In the genomic region with DNA sequence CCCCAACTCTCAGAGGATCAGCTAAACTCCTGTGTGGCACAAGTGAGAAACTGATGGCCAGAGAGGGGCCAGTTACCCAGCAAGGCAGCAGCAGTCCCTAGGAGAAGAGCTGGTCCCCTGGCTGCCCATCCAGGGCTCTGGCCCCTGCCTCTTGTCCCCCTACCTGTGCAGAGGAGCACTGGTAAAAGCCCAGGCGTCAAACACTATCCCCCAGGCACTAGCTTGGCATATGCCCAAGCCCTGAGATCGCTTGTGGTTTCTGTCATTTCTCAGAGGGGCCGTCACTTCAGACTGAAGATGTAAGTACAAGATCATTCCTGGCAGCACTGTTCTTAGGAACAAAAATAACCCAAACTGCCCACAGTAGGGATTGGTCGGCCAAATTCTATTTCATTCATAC, we compare ENCODE assay signal across 14 cellular contexts. TPM values are rescaled to one million over a fixed set of nuclear protein-coding genes. Genes with fewer than 3 reads are reported as not detected.
DNase-seq lines count a peak whose midpoint lies in the region; ATAC-seq lines count a peak whose summit lies in the region.
"Had no signal": no experiment of that assay in that cellular context is flagged by ENCODE, and none has a peak within 500 bp of the region (broad histone marks: within the 10 kb centered on the region; RNA-seq: fewer than 3 reads in every experiment).

No MANE protein-coding gene starts in this region.

- ATAC-seq in Right ventricle myocardium superior (ENCODE audit: poor library complexity) (peak; percentile 32), GM21737 (IDR thresholded peaks at IDR 0.05; ENCODE audit: unreplicated experiment) (no peak), HG02870 (IDR thresholded peaks at IDR 0.05; ENCODE audit: unreplicated experiment) (no peak)

- intact Hi-C loops in Right ventricle myocardium superior (cut with DNase I): loop anchor here (5.0 kb wide), 1 partner anchor 135 kb away; no protein-coding TSS in a partner anchor
- intact Hi-C loops in activated CD4-positive, alpha-beta T cell treated with anti-CD3 and anti-CD28 coated beads, Interleukin-2, amount 10 ng/mL, durations not matched to agents 24 days and 14 days (cut with micrococcal nuclease): loop anchor here (10.0 kb wide), 1 partner anchor 153 kb away; no protein-coding TSS in a partner anchor

- H3K27me3 ChIP-seq in GM23248 (replicated peaks; ENCODE audit: insufficient read depth) (no peaks in the 10 kb centered on the region), adipocyte (replicated peaks; ENCODE audit: control insufficient read depth, insufficient read depth, low read length) (no peaks in the 10 kb centered on the region)
- no peaks in the 10 kb centered on the region for H3K27me3 ChIP-seq in effector memory CD4-positive, alpha-beta T cell (replicated peaks; ENCODE audit: control insufficient read depth, insufficient read depth, low read length, poor library complexity, severe bottlenecking)

- H3K4me1 Mint-ChIP-seq in activated CD4-positive, alpha-beta T cell treated with anti-CD3 and anti-CD28 coated beads, Interleukin-2, amount 10 ng/mL, durations not matched to agents 24 days and 14 days: peaks cover 33% of the 10 kb centered on the region

- WGBS in GM23248 (ENCODE audit: low coverage in 1 of 2, low lambda C conversion rate in 2 of 2, missing lambda C conversion rate in 2 of 2), 2 experiments: 24 to 34% methylated on average over 4 of the region's 4 CpGs

- DNase-seq in GM23248 (peak; percentile 76), adipocyte (ENCODE audit: low read depth) (no peak), Right ventricle myocardium superior (no peak)
- DNase-seq in stimulated activated CD8-positive, alpha-beta memory T cell treated with anti-CD3 and anti-CD28 coated beads, Interleukin-4, amount 100 ng/mL, for 48 hours: peak; percentile 17
- no peak for DNase-seq in effector memory CD4-positive, alpha-beta T cell
- no peak for DNase-seq in activated CD4-positive, alpha-beta T cell treated with anti-CD3 and anti-CD28 coated beads, Interleukin-2, amount 10 ng/mL, durations not matched to agents 24 days and 14 days
- DNase-seq: CD4-positive, CD25-positive, alpha-beta regulatory T cell; naive B cell; NCI-H226 had no signal

- no peak overlapping the region for H3K4me3 Mint-ChIP-seq in activated CD4-positive, alpha-beta T cell treated with anti-CD3 and anti-CD28 coated beads, Interleukin-2, amount 10 ng/mL, durations not matched to agents 24 days and 14 days
- H3K4me3 Mint-ChIP-seq: naive B cell, WTC11 had no signal

- H3K9ac ChIP-seq in GM23248 (peak overlapping the region; percentile 68), adipocyte (ENCODE audit: low read length) (peak overlapping the region; percentile 28)

- H3K4me1 ChIP-seq in GM23248 (ENCODE audit: insufficient read depth): peaks cover 41% of the 10 kb centered on the region
- peaks cover 48% of the 10 kb centered on the region for H3K4me1 ChIP-seq in adipocyte (ENCODE audit: control insufficient read depth, insufficient read depth, low read length)
- no peaks in the 10 kb centered on the region for H3K4me1 ChIP-seq in effector memory CD4-positive, alpha-beta T cell (ENCODE audit: control insufficient read depth, insufficient read depth, low read length, poor library complexity, severe bottlenecking)

- H3K4me3 ChIP-seq in GM23248: no peak overlapping the region
- no peak overlapping the region for H3K4me3 ChIP-seq in adipocyte (ENCODE audit: low read length)
- H3K4me3 ChIP-seq in effector memory CD4-positive, alpha-beta T cell (ENCODE audit: insufficient read depth, low read depth, low read length, poor library complexity, severe bottlenecking): no peak overlapping the region

- H3K36me3 ChIP-seq in GM23248 (ENCODE audit: low read depth) (no peaks in the 10 kb centered on the region), adipocyte (ENCODE audit: control insufficient read depth, insufficient read depth, low read length, severe bottlenecking) (no peaks in the 10 kb centered on the region)
- H3K36me3 ChIP-seq in effector memory CD4-positive, alpha-beta T cell (ENCODE audit: control insufficient read depth, insufficient read depth, low read length): no peaks in the 10 kb centered on the region

- H3K27ac ChIP-seq in GM23248: peak overlapping the region; percentile 72
- no peak overlapping the region for H3K27ac ChIP-seq in effector memory CD4-positive, alpha-beta T cell (ENCODE audit: insufficient read depth, low read length, poor library complexity, severe bottlenecking)
- H3K27ac ChIP-seq: epithelial cell of prostate had no signal

- H3K9me3 ChIP-seq in GM23248 (ENCODE audit: low read depth) (no peaks in the 10 kb centered on the region), adipocyte (ENCODE audit: control insufficient read depth, low read length) (no peaks in the 10 kb centered on the region)
- no peaks in the 10 kb centered on the region for H3K9me3 ChIP-seq in effector memory CD4-positive, alpha-beta T cell (ENCODE audit: control insufficient read depth, low read length)

- peaks cover 24% of the 10 kb centered on the region for H3K27me3 Mint-ChIP-seq in activated CD4-positive, alpha-beta T cell treated with anti-CD3 and anti-CD28 coated beads, Interleukin-2, amount 10 ng/mL, durations not matched to agents 24 days and 14 days

- no peaks in the 10 kb centered on the region for H3K79me2 ChIP-seq in GM23248 (ENCODE audit: insufficient read depth)

- H2AFZ ChIP-seq in GM23248: no peak overlapping the region

- H4K20me1 ChIP-seq in GM23248 (ENCODE audit: insufficient read depth): no peaks in the 10 kb centered on the region

- no peaks in the 10 kb centered on the region for H3K9me3 Mint-ChIP-seq in activated CD4-positive, alpha-beta T cell treated with anti-CD3 and anti-CD28 coated beads, Interleukin-2, amount 10 ng/mL, durations not matched to agents 24 days and 14 days
- H3K9me3 Mint-ChIP-seq: CD4-positive, CD25-positive, alpha-beta regulatory T cell; naive B cell had no signal

- in situ Hi-C loops in GM23248 (cut with MboI): loop anchor here (5.0 kb wide), 1 partner anchor 140 kb away; no protein-coding TSS in a partner anchor

- no peaks in the 10 kb centered on the region for H3K36me3 Mint-ChIP-seq in activated CD4-positive, alpha-beta T cell treated with anti-CD3 and anti-CD28 coated beads, Interleukin-2, amount 10 ng/mL, durations not matched to agents 24 days and 14 days (ENCODE audit: low read depth)
- H3K36me3 Mint-ChIP-seq: brain; CD4-positive, CD25-positive, alpha-beta regulatory T cell; naive B cell had no signal

- no peaks in the 10 kb centered on the region for H3F3A ChIP-seq in GM23248 (ENCODE audit: insufficient read depth)

- H3K27ac Mint-ChIP-seq in activated CD4-positive, alpha-beta T cell treated with anti-CD3 and anti-CD28 coated beads, Interleukin-2, amount 10 ng/mL, durations not matched to agents 24 days and 14 days: no peak overlapping the region
- H3K27ac Mint-ChIP-seq: WTC11 had no signal

- no peaks in the 10 kb centered on the region for H3K9me2 ChIP-seq in GM23248 (ENCODE audit: insufficient read depth)

- peak overlapping the region; percentile 74 for H3K4me2 ChIP-seq in GM23248 (ENCODE audit: unreplicated experiment)

RNA-seq across cellular contexts. Expression of gene COL15A1, which starts 53.9 kb away (rescaled TPM):
- 16.8 and 17.8 TPM in 2 replicates for total RNA-seq in GM23248 (2014; rRNA removed; shearing (Covaris generic))
- polyA plus RNA-seq in GM23248 (2016; fragmentation: Nextera tagmentation; extraction: Ambion mirVana): 8.8 and 9.7 TPM in 2 replicates
- 55.9 TPM for total RNA-seq in Right ventricle myocardium superior
- 0.05 and 0.12 TPM in 2 replicates for total RNA-seq in activated CD4-positive, alpha-beta T cell treated with anti-CD3 and anti-CD28 coated beads, Interleukin-2, amount 10 ng/mL, durations not matched to agents 24 days and 14 days
- total RNA-seq: CD4-positive, CD25-positive, alpha-beta regulatory T cell had no signal

Comparison
In these comparisons a context has a peak if more than half of its experiments do, and no peak if none do; other contexts are left out.
1. DNase-seq: peak in GM23248 (single experiment) and stimulated activated CD8-positive, alpha-beta memory T cell treated with anti-CD3 and anti-CD28 coated beads, Interleukin-4, amount 100 ng/mL, for 48 hours (single experiment); none in adipocyte (single experiment), Right ventricle myocardium superior (single experiment), effector memory CD4-positive, alpha-beta T cell (0 of 3) and activated CD4-positive, alpha-beta T cell treated with anti-CD3 and anti-CD28 coated beads, Interleukin-2, amount 10 ng/mL, durations not matched to agents 24 days and 14 days (single experiment).
2. RNA of gene COL15A1, which starts 53.9 kb away (total RNA-seq): 55.9 TPM in Right ventricle myocardium superior (single experiment) and 16.8 to 17.8 TPM in GM23248; 0.05 to 0.12 TPM in activated CD4-positive, alpha-beta T cell treated with anti-CD3 and anti-CD28 coated beads, Interleukin-2, amount 10 ng/mL, durations not matched to agents 24 days and 14 days; every median in the first group is over 10 times any median in the second.